Comparison of ENCODE assay signal across 9 cellular contexts in genomic region chr4:158823461-158823873, GRCh38. TPM values are rescaled to one million over a fixed set of nuclear protein-coding genes. Genes with fewer than 3 reads are reported as not detected.
DNase-seq lines count a peak whose midpoint lies in the region; ATAC-seq and TF ChIP-seq lines count a peak whose summit lies in the region.
"Had no signal": no experiment of that assay in that cellular context is flagged by ENCODE, and none has a peak within 500 bp of the region (broad histone marks: within the 10 kb centered on the region; RNA-seq: fewer than 3 reads in every experiment).

No MANE protein-coding gene starts in this region.

- DNase-seq in Caki2 (ENCODE audit: low read depth), result peak; percentile 74
- DNase-seq in kidney glomerular epithelial cell (lab: John Stamatoyannopoulos, UW), result peak; percentile 47
- DNase-seq in H7, result no peak
- DNase-seq in amniotic stem cell (lab: John Stamatoyannopoulos, UW), result no peak
- DNase-seq: esophagus squamous epithelium had no signal

- ATAC-seq in GM21619 (IDR thresholded peaks at IDR 0.05; ENCODE audit: unreplicated experiment) (peak; percentile 29), GM18519 (IDR thresholded peaks at IDR 0.05; ENCODE audit: low FRiP score, unreplicated experiment) (no peak), GM18909 (IDR thresholded peaks at IDR 0.05; ENCODE audit: poor library complexity, unreplicated experiment) (no peak)

- no peaks in the 10 kb centered on the region for H3K36me3 ChIP-seq in H7 (replicated peaks; ENCODE audit: control insufficient read depth, insufficient read depth, low read length)

- no peak for TF ChIP-seq CTCF in VCaP (conservative IDR thresholded peaks at IDR 0.05)

- no peak overlapping the region for H3K4me3 ChIP-seq in H7 (ENCODE audit: insufficient read depth, low read depth, low read length)
- H3K4me3 ChIP-seq: esophagus squamous epithelium had no signal

- in situ Hi-C loops in Caki2 (cut with HindIII; ENCODE audit: low pct_unique_long_range_greater_than_20kb, low sequenced_read_pairs), result no loop called here

- H3K27ac ChIP-seq in VCaP, result peak overlapping the region; percentile 99

- no peaks in the 10 kb centered on the region for H3K27me3 ChIP-seq in H7 (ENCODE audit: control insufficient read depth, insufficient read depth, low read length)
- H3K27me3 ChIP-seq: esophagus squamous epithelium had no signal

RNA-seq across cellular contexts. Expression of gene FNIP2, which starts 54.6 kb away (rescaled TPM):
- 20.9 and 43.5 TPM in 2 replicates for total RNA-seq in Caki2 (2014; rRNA removed; shearing (Covaris generic); ENCODE audit: low replicate concordance)
- total RNA-seq in H7 (2014; rRNA removed; shearing (Covaris generic)), result 5.9 and 9.2 TPM in 2 replicates

Comparison
In these comparisons a context has a peak if more than half of its experiments do, and no peak if none do; other contexts are left out.
1. DNase-seq: peak in Caki2 (single experiment) and kidney glomerular epithelial cell (single experiment); none in H7 (single experiment) and amniotic stem cell (single experiment).